Comparison of ENCODE assay signal across 24 cellular contexts in the genomic region with DNA sequence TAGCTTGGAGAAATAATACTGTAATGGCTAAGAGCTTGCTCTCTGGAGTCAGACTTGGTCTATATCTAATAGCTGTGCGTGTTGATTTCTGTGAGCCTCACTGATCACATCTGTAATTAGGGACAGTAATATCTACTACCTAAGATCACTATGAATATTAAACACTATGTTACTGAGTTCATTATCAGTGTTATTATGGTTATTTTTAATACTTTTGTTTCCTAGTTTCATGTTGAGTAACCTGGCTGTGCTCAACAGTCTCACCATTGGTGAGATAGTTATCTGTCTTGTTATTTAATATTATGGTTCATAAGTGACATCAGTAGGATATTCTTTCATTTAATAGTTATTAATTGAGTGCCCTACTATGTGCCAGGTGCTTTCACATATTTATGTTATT. TPM values are rescaled to one million over a fixed set of nuclear protein-coding genes. Genes with fewer than 3 reads are reported as not detected.
DNase-seq lines count a peak whose midpoint lies in the region; ATAC-seq and TF ChIP-seq lines count a peak whose summit lies in the region.
"Had no signal": no experiment of that assay in that cellular context is flagged by ENCODE, and none has a peak within 500 bp of the region (broad histone marks: within the 10 kb centered on the region; RNA-seq: fewer than 3 reads in every experiment).

No MANE protein-coding gene starts in this region.

- peaks cover 16% of the 10 kb centered on the region for H3F3A ChIP-seq in MM.1S (ENCODE audit: insufficient read depth, low read length)

- H3K36me3 ChIP-seq in MM.1S (replicated peaks; ENCODE audit: insufficient read depth, low read length) (no peaks in the 10 kb centered on the region), hepatocyte (replicated peaks; ENCODE audit: insufficient read depth, low read depth) (no peaks in the 10 kb centered on the region)
- H3K36me3 ChIP-seq: MG63 had no signal

- TF ChIP-seq POLR2A in GM18505 (IDR thresholded peaks at IDR 0.05; ENCODE audit: borderline replicate concordance, extremely low read depth, insufficient read depth, insufficient read length) = no peak

- H3K27me3 ChIP-seq in MM.1S (replicated peaks; ENCODE audit: insufficient read depth, low read length) = no peaks in the 10 kb centered on the region
- H3K27me3 ChIP-seq in hepatocyte = no peaks in the 10 kb centered on the region
- H3K27me3 ChIP-seq: gastroesophageal sphincter, MG63, testis had no signal

- H3K4me2 ChIP-seq in MM.1S (ENCODE audit: low read depth, low read length) (peak overlapping the region; percentile 39), hepatocyte (no peak overlapping the region)
- H3K4me2 ChIP-seq: PC-9, SK-N-SH had no signal

- H3K9ac ChIP-seq in MM.1S (ENCODE audit: low read length) = no peak overlapping the region
- H3K9ac ChIP-seq: SK-N-SH had no signal

- ATAC-seq in GM18505 (IDR thresholded peaks at IDR 0.05; ENCODE audit: unreplicated experiment) (peak; percentile 66), GM21360 (IDR thresholded peaks at IDR 0.05; ENCODE audit: unreplicated experiment) (peak; percentile 72), HG02885 (IDR thresholded peaks at IDR 0.05; ENCODE audit: poor library complexity, unreplicated experiment) (peak; percentile 86)
- ATAC-seq: gastroesophageal sphincter; natural killer cell treated with Interleukin-12 subunit alpha and Interleukin-12 subunit beta and Interleukin-15 and Interleukin-18, amount 100 ng/mL, for 72 hours; right cardiac atrium had no signal

- H3K4me1 Mint-ChIP-seq in glutamatergic neuron (ENCODE audit: low read depth, unreplicated experiment) = no peaks in the 10 kb centered on the region
- H3K4me1 Mint-ChIP-seq: activated CD4-positive, alpha-beta T cell treated with anti-CD3 and anti-CD28 coated beads, Interleukin-2, amount 10 ng/mL, durations not matched to agents 24 days and 14 days; activated naive CD8-positive, alpha-beta T cell treated with anti-CD3 and anti-CD28 coated beads, Interleukin-2, amount 10 ng/mL, durations not matched to agents 7 days and 5 days; memory B cell had no signal

- WGBS in hepatocyte (ENCODE audit: low lambda C conversion rate, missing lambda C conversion rate) = 97% methylated on average over 1 of the region's 1 CpG

- DNase-seq in MM.1S (peak; percentile 24), hepatocyte (ENCODE audit: low spot score) (no peak), DMS79 (lab: John Stamatoyannopoulos, UW) (no peak), glutamatergic neuron (no peak), GM19240 (ENCODE audit: insufficient read length, low spot score) (no peak)
- DNase-seq: activated CD4-positive, alpha-beta T cell treated with anti-CD3 and anti-CD28 coated beads, Interleukin-2, amount 10 ng/mL, durations not matched to agents 24 days and 14 days; activated naive CD8-positive, alpha-beta T cell treated with anti-CD3 and anti-CD28 coated beads, Interleukin-2, amount 10 ng/mL, durations not matched to agents 7 days and 5 days; activated T-cell treated with anti-CD3 and anti-CD28 coated beads, Interleukin-2, amount 50 U/mL, for 1 hour; central memory CD4-positive, alpha-beta T cell; GDM1; MG63; NCI-H1930; NCI-H526; PC-9; right cardiac atrium; SK-N-SH; stimulated activated CD4-positive, alpha-beta T cell treated with anti-CD3 and anti-CD28 coated beads, Interleukin-1b, Interleukin-23, amount 100 ng/mL, for 48 hours; testis had no signal

- H3K4me3 ChIP-seq in MM.1S (ENCODE audit: low read length) = no peak overlapping the region
- H3K4me3 ChIP-seq in hepatocyte = no peak overlapping the region
- H3K4me3 ChIP-seq: gastroesophageal sphincter, MG63, PC-9, testis had no signal

- H3K79me2 ChIP-seq in MM.1S (ENCODE audit: low read length) = no peaks in the 10 kb centered on the region
- no peaks in the 10 kb centered on the region for H3K79me2 ChIP-seq in hepatocyte

- no peak for TF ChIP-seq CTCF in MM.1S (IDR thresholded peaks at IDR 0.05; ENCODE audit: low read length)
- no peak for TF ChIP-seq CTCF in hepatocyte (IDR thresholded peaks at IDR 0.05; ENCODE audit: poor library complexity)
- TF ChIP-seq CTCF in glutamatergic neuron (IDR thresholded peaks at IDR 0.05; ENCODE audit: partially characterized antibody, unreplicated experiment) = no peak

- H3K36me3 Mint-ChIP-seq in glutamatergic neuron (ENCODE audit: unreplicated experiment) = no peaks in the 10 kb centered on the region
- H3K36me3 Mint-ChIP-seq: activated naive CD8-positive, alpha-beta T cell treated with anti-CD3 and anti-CD28 coated beads, Interleukin-2, amount 10 ng/mL, durations not matched to agents 7 days and 5 days; natural killer cell treated with Interleukin-12 subunit alpha and Interleukin-12 subunit beta and Interleukin-15 and Interleukin-18, amount 100 ng/mL, for 72 hours had no signal

- peak overlapping the region; percentile 68 for H3K27ac ChIP-seq in MM.1S (ENCODE audit: low read length)
- no peak overlapping the region for H3K27ac ChIP-seq in hepatocyte
- H3K27ac ChIP-seq: gastroesophageal sphincter, PC-9, testis had no signal

- H3K9me3 Mint-ChIP-seq in glutamatergic neuron (ENCODE audit: unreplicated experiment) = no peaks in the 10 kb centered on the region
- H3K9me3 Mint-ChIP-seq: activated CD4-positive, alpha-beta T cell treated with anti-CD3 and anti-CD28 coated beads, Interleukin-2, amount 10 ng/mL, durations not matched to agents 24 days and 14 days; activated naive CD8-positive, alpha-beta T cell treated with anti-CD3 and anti-CD28 coated beads, Interleukin-2, amount 10 ng/mL, durations not matched to agents 7 days and 5 days; natural killer cell treated with Interleukin-12 subunit alpha and Interleukin-12 subunit beta and Interleukin-15 and Interleukin-18, amount 100 ng/mL, for 72 hours had no signal

- H4K20me1 ChIP-seq in MM.1S (ENCODE audit: insufficient read depth, low read length) (no peaks in the 10 kb centered on the region), hepatocyte (ENCODE audit: insufficient read depth, poor library complexity, severe bottlenecking) (no peaks in the 10 kb centered on the region)

- peaks cover 29% of the 10 kb centered on the region for H3K4me1 ChIP-seq in MM.1S (ENCODE audit: low read length)
- no peaks in the 10 kb centered on the region for H3K4me1 ChIP-seq in hepatocyte (ENCODE audit: insufficient read depth)
- H3K4me1 ChIP-seq: gastroesophageal sphincter, testis had no signal

- no peaks in the 10 kb centered on the region for H3K9me3 ChIP-seq in MM.1S (replicated peaks; ENCODE audit: insufficient read depth, low read length)
- H3K9me3 ChIP-seq in hepatocyte (ENCODE audit: low read depth) = no peaks in the 10 kb centered on the region
- H3K9me3 ChIP-seq: gastroesophageal sphincter, MG63, SK-N-SH, testis had no signal

- H3K27ac Mint-ChIP-seq in glutamatergic neuron (ENCODE audit: unreplicated experiment) = no peak overlapping the region
- H3K27ac Mint-ChIP-seq: activated CD4-positive, alpha-beta T cell treated with anti-CD3 and anti-CD28 coated beads, Interleukin-2, amount 10 ng/mL, durations not matched to agents 24 days and 14 days; activated naive CD8-positive, alpha-beta T cell treated with anti-CD3 and anti-CD28 coated beads, Interleukin-2, amount 10 ng/mL, durations not matched to agents 7 days and 5 days; memory B cell; natural killer cell treated with Interleukin-12 subunit alpha and Interleukin-12 subunit beta and Interleukin-15 and Interleukin-18, amount 100 ng/mL, for 72 hours had no signal

- H3K9me2 ChIP-seq in MM.1S (replicated peaks; ENCODE audit: insufficient read depth, low read length) (no peaks in the 10 kb centered on the region), hepatocyte (replicated peaks; ENCODE audit: insufficient read depth) (no peaks in the 10 kb centered on the region)
- H3K9me2 ChIP-seq: SK-N-SH had no signal

- no peak overlapping the region for H2AFZ ChIP-seq in MM.1S (ENCODE audit: low read length)
- no peak overlapping the region for H2AFZ ChIP-seq in hepatocyte
- H2AFZ ChIP-seq: PC-9 had no signal

- H3K27me3 Mint-ChIP-seq in glutamatergic neuron (ENCODE audit: unreplicated experiment) = no peaks in the 10 kb centered on the region
- H3K27me3 Mint-ChIP-seq: memory B cell; natural killer cell treated with Interleukin-12 subunit alpha and Interleukin-12 subunit beta and Interleukin-15 and Interleukin-18, amount 100 ng/mL, for 72 hours had no signal

- H3K4me3 Mint-ChIP-seq in glutamatergic neuron (ENCODE audit: unreplicated experiment) = no peak overlapping the region
- H3K4me3 Mint-ChIP-seq: activated CD4-positive, alpha-beta T cell treated with anti-CD3 and anti-CD28 coated beads, Interleukin-2, amount 10 ng/mL, durations not matched to agents 24 days and 14 days; activated naive CD8-positive, alpha-beta T cell treated with anti-CD3 and anti-CD28 coated beads, Interleukin-2, amount 10 ng/mL, durations not matched to agents 7 days and 5 days; memory B cell; natural killer cell treated with Interleukin-12 subunit alpha and Interleukin-12 subunit beta and Interleukin-15 and Interleukin-18, amount 100 ng/mL, for 72 hours had no signal

RNA-seq across cellular contexts. Expression of a gene that starts 22.4 kb away (rescaled TPM):
- total RNA-seq in hepatocyte (1.0 and 2.4 TPM in 2 replicates), glutamatergic neuron (ENCODE audit: unreplicated experiment) (32.9 TPM)
- polyA plus RNA-seq in hepatocyte = 0.53 and 0.54 TPM in 2 replicates
